30 cellular contexts compared by ENCODE assay signal in genomic region chr10:46293228-46293627, GRCh38. TPM values are rescaled to one million over a fixed set of nuclear protein-coding genes. Genes with fewer than 3 reads are reported as not detected.
"Had no signal": no experiment of that assay in that cellular context is flagged by ENCODE, and none has a peak within 500 bp of the region (broad histone marks: within the 10 kb centered on the region; RNA-seq: fewer than 3 reads in every experiment).

No MANE protein-coding gene starts in this region.

- FAIRE-seq: bronchial epithelial cell, islet of Langerhans, urothelium cell line had no signal

- H3K36me3 ChIP-seq: esophagus muscularis mucosa, heart right ventricle, tibial nerve had no signal

- DNase-seq: activated CD4-positive, alpha-beta T cell treated with anti-CD3 and anti-CD28 coated beads for 4 hours; activated CD4-positive, alpha-beta T cell treated with anti-CD3 and anti-CD28 coated beads, Interleukin-2, amount 50 U/mL, for 4 hours; activated CD8-positive, alpha-beta memory T cell treated with anti-CD3 and anti-CD28 coated beads, Interleukin-2, amount 50 U/mL, for 4 hours; activated gamma-delta T cell treated with Interleukin-2 at 50 U/mL for 16 hours; activated naive CD4-positive, alpha-beta T cell treated with anti-CD3 and anti-CD28 coated beads, Interleukin-2, amount 50 U/mL, for 16 hours; foreskin keratinocyte; heart right ventricle; left ventricle myocardium superior; mammary epithelial cell; midbrain; occipital lobe; psoas muscle; stimulated activated CD4-positive, alpha-beta T cell treated with anti-CD3 and anti-CD28 coated beads, Interleukin-15, amount 100 ng/mL, for 24 hours; stimulated activated CD4-positive, alpha-beta T cell treated with anti-CD3 and anti-CD28 coated beads, Interleukin-2, amount 100 ng/mL, for 24 hours; stimulated activated naive B cell treated with anti-CD40 and anti-IgM and Interleukin-4, amounts not matched to agents 10 μg/mL and 1 μg/mL and 100 μg/mL, for 72 hours had no signal

- H3K4me1 ChIP-seq: foreskin keratinocyte, psoas muscle had no signal

- H3K9me3 ChIP-seq: esophagus muscularis mucosa, heart right ventricle, psoas muscle, tibial nerve had no signal

- H3K9ac ChIP-seq: parathyroid adenoma had no signal

- H3K79me2 ChIP-seq: parathyroid adenoma had no signal

- H3K27me3 ChIP-seq: foreskin keratinocyte, tibial nerve had no signal

- H3K4me2 ChIP-seq: smooth muscle cell had no signal

- H3K27ac ChIP-seq: esophagus muscularis mucosa, foreskin keratinocyte, psoas muscle, tibial nerve had no signal

- H3K4me3 ChIP-seq: esophagus muscularis mucosa, heart right ventricle, psoas muscle, smooth muscle cell, tibial nerve had no signal

- ATAC-seq: foreskin keratinocyte; left ventricle myocardium superior; naive thymus-derived CD4-positive, alpha-beta T cell; psoas muscle; stimulated activated naive B cell treated with anti-CD40 and anti-IgM and Interleukin-4, amounts not matched to agents 10 μg/mL and 1 μg/mL and 100 μg/mL, for 72 hours had no signal

RNA-seq across cellular contexts. Expression of gene ANTXRL, which starts 6.4 kb away (rescaled TPM):
- total RNA-seq: activated CD8-positive, alpha-beta memory T cell treated with anti-CD3 and anti-CD28 coated beads for 36 hours; activated T-helper 1 cell treated with anti-CD3 and anti-CD28 coated beads, Interleukin-12 subunit alpha, Interleukin-12 subunit beta, Interleukin-2, Interleukin-4 antibody, amounts not matched to agents 30 ng/mL and 10 ng/mL and 1 ng/mL, durations not matched to agents 14 hours and 24 hours and 36 hours; bronchial epithelial cell; endodermal cell; esophagus muscularis mucosa; foreskin keratinocyte; glomerular endothelial cell; left ventricle myocardium superior; mammary epithelial cell; occipital lobe; psoas muscle; smooth muscle cell; T-helper 1 cell treated with Interleukin-12 subunit alpha and Interleukin-12 subunit beta and Interleukin-4 antibody, amounts not matched to agents 30 ng/mL and 1 ng/mL, for 36 hours; temporal lobe; tibial nerve had no signal
- polyA plus RNA-seq: foreskin keratinocyte; mammary epithelial cell; naive thymus-derived CD4-positive, alpha-beta T cell; neural cell; smooth muscle cell had no signal
